17 cellular contexts compared by ENCODE assay signal in genomic region chr3:43176666-43177065, GRCh38.
DNase-seq lines count a peak whose midpoint lies in the region; ATAC-seq and TF ChIP-seq lines count a peak whose summit lies in the region.
"Had no signal": no experiment of that assay in that cellular context is flagged by ENCODE, and none has a peak within 500 bp of the region (broad histone marks: within the 10 kb centered on the region; RNA-seq: fewer than 3 reads in every experiment).

No MANE protein-coding gene starts in this region.

- H3K36me3 ChIP-seq in endodermal cell (ENCODE audit: control insufficient read depth, insufficient read depth, low read length) (no peaks in the 10 kb centered on the region), neural progenitor cell (no peaks in the 10 kb centered on the region)
- H3K36me3 ChIP-seq: vagina had no signal

- TF ChIP-seq CTCF in endodermal cell (conservative IDR thresholded peaks at IDR 0.05) (no peak), neural progenitor cell (IDR thresholded peaks at IDR 0.05) (no peak)

- H3K9me3 ChIP-seq in endodermal cell (ENCODE audit: control insufficient read depth, low read length) (peaks cover 15% of the 10 kb centered on the region), neural progenitor cell (ENCODE audit: low read depth) (no peaks in the 10 kb centered on the region)

- no peak for DNase-seq in activated CD8-positive, alpha-beta memory T cell treated with anti-CD3 and anti-CD28 coated beads, Interleukin-2, amount 10 ng/mL, durations not matched to agents 7 days and 5 days
- no peak for DNase-seq in activated CD8-positive, alpha-beta memory T cell treated with anti-CD3 and anti-CD28 coated beads for 24 hours
- peak; percentile 16 for DNase-seq in NCI-H1694 treated with DMSO at 0.1 percent for 48 hours (lab: John Stamatoyannopoulos, UW)
- peak; percentile 31 for DNase-seq in endodermal cell
- no peak for DNase-seq in neural progenitor cell (ENCODE audit: low spot score)
- no peak for DNase-seq in HT-29 (ENCODE audit: low spot score)
- no peak for DNase-seq in NCI-H187 (lab: John Stamatoyannopoulos, UW)
- no peak for DNase-seq in activated CD4-positive, alpha-beta T cell treated with anti-CD3 and anti-CD28 coated beads, Interleukin-2, amount 50 U/mL, for 1 hour
- DNase-seq: activated T-cell treated with anti-CD3 and anti-CD28 coated beads, Interleukin-2, amount 50 U/mL, for 4 hours; anterior cingulate cortex; NCI-H1092 treated with DMSO at 0.1 percent for 48 hours; NCI-H526 treated with DMSO at 0.1 percent for 48 hours; stimulated activated naive CD4-positive, alpha-beta T cell treated with Interleukin-2 at 50 U/mL for 16 hours had no signal

- H3K36me3 Mint-ChIP-seq in activated CD8-positive, alpha-beta memory T cell treated with anti-CD3 and anti-CD28 coated beads, Interleukin-2, amount 10 ng/mL, durations not matched to agents 7 days and 5 days: peaks cover 31% of the 10 kb centered on the region
- no peaks in the 10 kb centered on the region for H3K36me3 Mint-ChIP-seq in endodermal cell (ENCODE audit: low read depth)
- no peaks in the 10 kb centered on the region for H3K36me3 Mint-ChIP-seq in neural progenitor cell

- H3K4me2 ChIP-seq in neural progenitor cell: no peak overlapping the region

- no peak overlapping the region for H3K4me3 Mint-ChIP-seq in activated CD8-positive, alpha-beta memory T cell treated with anti-CD3 and anti-CD28 coated beads, Interleukin-2, amount 10 ng/mL, durations not matched to agents 7 days and 5 days
- H3K4me3 Mint-ChIP-seq in endodermal cell (no peak overlapping the region), neural progenitor cell (no peak overlapping the region)
- H3K4me3 Mint-ChIP-seq: activated T-cell treated with anti-CD3 and anti-CD28 coated beads, Interleukin-2, amount 50 U/mL, for 4 hours; IgD-negative memory B cell; memory B cell had no signal

- H3F3A ChIP-seq in neural progenitor cell (ENCODE audit: low read depth): no peaks in the 10 kb centered on the region

- H2AFZ ChIP-seq in neural progenitor cell (replicated peaks): peak overlapping the region; percentile 3

- H3K27me3 Mint-ChIP-seq in activated CD8-positive, alpha-beta memory T cell treated with anti-CD3 and anti-CD28 coated beads, Interleukin-2, amount 10 ng/mL, durations not matched to agents 7 days and 5 days: no peaks in the 10 kb centered on the region
- H3K27me3 Mint-ChIP-seq in endodermal cell (ENCODE audit: insufficient read depth) (peaks cover 3% of the 10 kb centered on the region), neural progenitor cell (ENCODE audit: insufficient read depth, low read depth) (no peaks in the 10 kb centered on the region)

- CTCF ChIA-PET in activated CD8-positive, alpha-beta memory T cell treated with anti-CD3 and anti-CD28 coated beads, Interleukin-2, amount 10 ng/mL, durations not matched to agents 7 days and 5 days (lab: Charles Lee): interaction anchor here (1.8 to 2.5 kb wide), 2 partner anchors 13 to 15 kb away, joined by 4 to 21 read pairs; no protein-coding TSS in a partner anchor

- WGBS in endodermal cell (ENCODE audit: insufficient coverage in 1 of 2, insufficient read length in 1 of 2), 2 experiments: 93 to 100% methylated on average over 1 to 4 of the region's 4 CpGs

- no peaks in the 10 kb centered on the region for H3K79me2 ChIP-seq in neural progenitor cell (ENCODE audit: low read depth)

- H3K27me3 ChIP-seq in endodermal cell (ENCODE audit: control insufficient read depth, insufficient read depth, low read length, poor library complexity, severe bottlenecking): no peaks in the 10 kb centered on the region
- no peaks in the 10 kb centered on the region for H3K27me3 ChIP-seq in neural progenitor cell
- H3K27me3 ChIP-seq: vagina had no signal

- H3K9ac ChIP-seq in endodermal cell (ENCODE audit: extremely low read depth, low read length, poor library complexity, severe bottlenecking) (no peak overlapping the region), neural progenitor cell (no peak overlapping the region)

- H3K27ac Mint-ChIP-seq in activated CD8-positive, alpha-beta memory T cell treated with anti-CD3 and anti-CD28 coated beads, Interleukin-2, amount 10 ng/mL, durations not matched to agents 7 days and 5 days: peak overlapping the region; percentile 27
- H3K27ac Mint-ChIP-seq in endodermal cell: no peak overlapping the region
- no peak overlapping the region for H3K27ac Mint-ChIP-seq in neural progenitor cell
- H3K27ac Mint-ChIP-seq: memory B cell had no signal

- peaks cover 34% of the 10 kb centered on the region for H3K4me1 Mint-ChIP-seq in activated CD8-positive, alpha-beta memory T cell treated with anti-CD3 and anti-CD28 coated beads, Interleukin-2, amount 10 ng/mL, durations not matched to agents 7 days and 5 days
- H3K4me1 Mint-ChIP-seq in endodermal cell (peaks cover 6% of the 10 kb centered on the region), neural progenitor cell (peaks cover 2% of the 10 kb centered on the region)

- H3K27ac ChIP-seq in endodermal cell (ENCODE audit: low read depth, low read length) (no peak overlapping the region), neural progenitor cell (no peak overlapping the region)
- H3K27ac ChIP-seq: vagina had no signal

- peaks cover 10% of the 10 kb centered on the region for H3K9me3 Mint-ChIP-seq in activated CD8-positive, alpha-beta memory T cell treated with anti-CD3 and anti-CD28 coated beads, Interleukin-2, amount 10 ng/mL, durations not matched to agents 7 days and 5 days (ENCODE audit: low read depth)
- H3K9me3 Mint-ChIP-seq in endodermal cell (peaks cover 11% of the 10 kb centered on the region), neural progenitor cell (peaks cover 7% of the 10 kb centered on the region)

- H3K4me3 ChIP-seq in endodermal cell (ENCODE audit: low read length): no peak overlapping the region
- no peak overlapping the region for H3K4me3 ChIP-seq in neural progenitor cell
- H3K4me3 ChIP-seq: vagina had no signal

- no peaks in the 10 kb centered on the region for H3K4me1 ChIP-seq in endodermal cell (ENCODE audit: control insufficient read depth, insufficient read depth, low read length)
- no peaks in the 10 kb centered on the region for H3K4me1 ChIP-seq in neural progenitor cell

- no peak for ATAC-seq in activated CD8-positive, alpha-beta memory T cell treated with anti-CD3 and anti-CD28 coated beads, Interleukin-2, amount 10 ng/mL, durations not matched to agents 7 days and 5 days
- ATAC-seq: activated T-cell treated with anti-CD3 and anti-CD28 coated beads, Interleukin-2, amount 50 U/mL, for 4 hours; Panc1 had no signal

- no peaks in the 10 kb centered on the region for H4K20me1 ChIP-seq in neural progenitor cell (ENCODE audit: low read depth)

Comparison
In these comparisons a context has a peak if more than half of its experiments do, and no peak if none do; other contexts are left out.
1. DNase-seq: peak in NCI-H1694 treated with DMSO at 0.1 percent for 48 hours (single experiment) and endodermal cell (single experiment); none in activated CD8-positive, alpha-beta memory T cell treated with anti-CD3 and anti-CD28 coated beads, Interleukin-2, amount 10 ng/mL, durations not matched to agents 7 days and 5 days (single experiment), activated CD8-positive, alpha-beta memory T cell treated with anti-CD3 and anti-CD28 coated beads for 24 hours (single experiment), neural progenitor cell (single experiment), HT-29 (single experiment), NCI-H187 (0 of 2) and activated CD4-positive, alpha-beta T cell treated with anti-CD3 and anti-CD28 coated beads, Interleukin-2, amount 50 U/mL, for 1 hour (single experiment).